ENCODE assay signal across 21 cellular contexts in the genomic region with DNA sequence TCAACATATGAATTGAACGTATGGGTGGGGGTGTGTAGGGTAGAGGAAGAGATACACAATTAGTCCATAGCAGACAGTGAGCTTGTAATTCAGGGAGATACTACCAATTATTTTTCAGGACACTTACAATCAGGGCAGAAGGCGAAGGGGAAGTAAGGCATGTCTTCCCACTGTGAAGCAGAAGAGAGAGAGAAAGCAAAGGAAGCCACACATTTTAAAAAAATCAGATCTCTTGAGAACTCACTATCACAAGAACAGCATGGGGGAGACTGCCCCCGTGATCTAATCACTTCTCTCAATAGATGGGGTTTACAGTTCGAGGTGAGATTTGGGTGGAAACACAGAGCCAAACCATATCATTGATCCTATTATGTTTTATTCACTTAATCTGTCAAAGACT.
"Had no signal": no experiment of that assay in that cellular context is flagged by ENCODE, and none has a peak within 500 bp of the region (broad histone marks: within the 10 kb centered on the region; RNA-seq: fewer than 3 reads in every experiment).

No MANE protein-coding gene starts in this region.

- H3K36me3 ChIP-seq: ascending aorta, esophagus muscularis mucosa, prostate gland, right atrium auricular region, thyroid gland, vagina, WERI-Rb-1 had no signal

- H3K4me3 Mint-ChIP-seq: activated naive CD4-positive, alpha-beta T cell treated with anti-CD3 and anti-CD28 coated beads, Interleukin-2, amount 50 U/mL, for 24 hours; central memory CD8-positive, alpha-beta T cell had no signal

- ATAC-seq: left lobe of liver had no signal

- H3K27ac ChIP-seq: ascending aorta, esophagus muscularis mucosa, hepatocyte, prostate gland, right atrium auricular region, thyroid gland, vagina, WERI-Rb-1 had no signal

- H3K4me2 ChIP-seq: hepatocyte had no signal

- H3K27ac Mint-ChIP-seq: activated naive CD4-positive, alpha-beta T cell treated with anti-CD3 and anti-CD28 coated beads, Interleukin-2, amount 50 U/mL, for 24 hours had no signal

- H3K9me3 Mint-ChIP-seq: activated naive CD4-positive, alpha-beta T cell treated with anti-CD3 and anti-CD28 coated beads, Interleukin-2, amount 50 U/mL, for 24 hours; central memory CD8-positive, alpha-beta T cell had no signal

- DNase-seq: activated CD4-positive, alpha-beta T cell treated with anti-CD3 and anti-CD28 coated beads, Interleukin-2, amount 50 U/mL, for 48 hours; activated gamma-delta T cell; cortex of kidney; kidney; stimulated activated CD4-positive, alpha-beta T cell treated with anti-CD3 and anti-CD28 coated beads, Interleukin-12 subunit alpha, Interleukin-12 subunit beta, amount 100 ng/mL, for 4 hours; stimulated activated CD4-positive, alpha-beta T cell treated with anti-CD3 and anti-CD28 coated beads, Interleukin-1b, Interleukin-23, amount 100 ng/mL, for 48 hours; stimulated activated CD8-positive, alpha-beta memory T cell treated with anti-CD3 and anti-CD28 coated beads, Interleukin-4, amount 100 ng/mL, for 48 hours; stimulated activated naive CD4-positive, alpha-beta T cell; T-helper 2 cell; thyroid gland; WERI-Rb-1 had no signal

- H3K4me1 ChIP-seq: ascending aorta, prostate gland, right atrium auricular region, vagina had no signal

- H3K9me3 ChIP-seq: ascending aorta, esophagus muscularis mucosa, prostate gland, right atrium auricular region, thyroid gland, vagina had no signal

- H3K27me3 Mint-ChIP-seq: activated naive CD4-positive, alpha-beta T cell treated with anti-CD3 and anti-CD28 coated beads, Interleukin-2, amount 50 U/mL, for 24 hours; central memory CD8-positive, alpha-beta T cell had no signal

- H3K27me3 ChIP-seq: ascending aorta, esophagus muscularis mucosa, hepatocyte, right atrium auricular region, thyroid gland, vagina had no signal

- H2AFZ ChIP-seq: hepatocyte had no signal

- H3K79me2 ChIP-seq: hepatocyte had no signal

- H3K4me3 ChIP-seq: ascending aorta, esophagus muscularis mucosa, hepatocyte, lung, prostate gland, right atrium auricular region, thyroid gland, vagina had no signal
